In the genomic region with DNA sequence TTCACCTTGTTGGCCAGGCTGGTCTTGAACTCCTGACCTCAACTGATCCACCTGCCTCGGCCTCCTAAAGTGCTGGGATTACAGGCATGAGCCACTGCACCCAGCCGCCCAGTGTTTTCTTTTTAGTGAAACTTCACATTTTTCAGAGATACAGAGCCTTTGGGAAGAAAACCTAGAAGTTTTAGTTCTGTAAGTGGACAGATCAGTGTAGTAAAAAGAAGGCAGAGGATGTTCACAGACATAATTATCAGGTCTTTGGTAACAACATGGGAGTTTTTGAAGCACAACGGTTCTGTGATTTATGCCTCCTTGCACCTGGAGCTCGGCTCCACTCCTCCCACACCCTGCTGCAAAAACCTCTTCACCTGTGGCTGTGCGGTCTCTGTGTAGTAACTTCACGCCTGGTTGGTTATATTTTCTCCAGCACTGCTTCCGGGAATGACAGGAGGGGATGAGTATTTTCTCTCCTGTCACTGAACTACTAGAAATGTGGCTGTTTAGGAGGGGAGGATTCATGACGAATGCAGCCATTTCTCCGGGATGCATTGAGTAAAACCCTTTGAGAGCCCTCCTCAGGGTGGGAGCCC, we compare ENCODE assay signal across 8 cellular contexts.
DNase-seq lines count a peak whose midpoint lies in the region; ATAC-seq lines count a peak whose summit lies in the region.

No MANE protein-coding gene starts in this region.

- H3K27me3 ChIP-seq in HAP-1 (ENCODE audit: low read depth), result no peaks in the 10 kb centered on the region

- peak overlapping the region; percentile 96 for H3K27ac ChIP-seq in epithelial cell of prostate

- no peaks in the 10 kb centered on the region for H3K36me3 ChIP-seq in HAP-1 (replicated peaks)

- no peaks in the 10 kb centered on the region for H3K4me1 ChIP-seq in HAP-1

- H3K4me3 ChIP-seq in HAP-1, result no peak overlapping the region

- ATAC-seq in GM18498 (IDR thresholded peaks at IDR 0.05; ENCODE audit: unreplicated experiment) (peak; percentile 52), GM21717 (IDR thresholded peaks at IDR 0.05; ENCODE audit: unreplicated experiment) (peak; percentile 47)

- DNase-seq in NCI-H187 treated with DMSO at 0.1 percent for 48 hours (lab: John Stamatoyannopoulos, UW) (peak; percentile 99), epithelial cell of prostate (ENCODE audit: low read depth, low spot score) (no peak), Ammon's horn (ENCODE audit: low spot score) (no peak), NCI-H524 (lab: John Stamatoyannopoulos, UW) (no peak), HAP-1 (ENCODE audit: low spot score in 2 of 2) (no peak), NOMO-1 treated with dmso at 0.1 percent for 144 hours (lab: John Stamatoyannopoulos, UW; ENCODE audit: unreplicated experiment) (no peak)

- in situ Hi-C loops in HAP-1 (cut with MboI; ENCODE audit: low sequenced_read_pairs), result no loop called here

- no peaks in the 10 kb centered on the region for H3K9me3 ChIP-seq in HAP-1
